36 cellular contexts compared by ENCODE assay signal in genomic region chr6:164018127-164018526, GRCh38.
"Had no signal": no experiment of that assay in that cellular context is flagged by ENCODE, and none has a peak within 500 bp of the region (broad histone marks: within the 10 kb centered on the region; RNA-seq: fewer than 3 reads in every experiment).

No MANE protein-coding gene starts in this region.

- H3K9me3 ChIP-seq: adrenal gland, body of pancreas, breast epithelium had no signal

- H3K27ac ChIP-seq: adrenal gland, body of pancreas, brain microvascular endothelial cell, breast epithelium, VCaP had no signal

- H3K27me3 Mint-ChIP-seq: activated B cell treated with CpG ODN at 0.5 μM for 24 hours; activated CD4-positive, alpha-beta T cell treated with anti-CD3 and anti-CD28 coated beads, Interleukin-2, amount 10 ng/mL, durations not matched to agents 24 days and 14 days had no signal

- H3K4me1 Mint-ChIP-seq: activated B cell treated with CpG ODN at 0.5 μM for 24 hours; activated CD4-positive, alpha-beta T cell treated with anti-CD3 and anti-CD28 coated beads, Interleukin-2, amount 10 ng/mL, durations not matched to agents 24 days and 14 days; activated naive CD8-positive, alpha-beta T cell treated with anti-CD3 and anti-CD28 coated beads for 36 hours; activated T-helper 17 cell treated with anti-CD3 and anti-CD28 coated beads, Interleukin-2, amount 50 U/mL, for 72 hours had no signal

- H3K9me3 Mint-ChIP-seq: activated B cell treated with CpG ODN at 0.5 μM for 24 hours; activated CD4-positive, alpha-beta memory T cell treated with anti-CD3 and anti-CD28 coated beads for 36 hours; activated CD8-positive, alpha-beta T cell treated with anti-CD3 and anti-CD28 coated beads for 36 hours; activated naive CD4-positive, alpha-beta T cell treated with anti-CD3 and anti-CD28 coated beads for 36 hours; activated naive CD4-positive, alpha-beta T cell treated with anti-CD3 and anti-CD28 coated beads, Interleukin-2, amount 50 U/mL, for 72 hours; activated naive CD8-positive, alpha-beta T cell treated with anti-CD3 and anti-CD28 coated beads for 36 hours; activated T-cell treated with anti-CD3 and anti-CD28 coated beads, Interleukin-2, amount 50 U/mL, for 4 hours; activated T-cell treated with anti-CD3 and anti-CD28 coated beads, Interleukin-2, amount 50 U/mL, for 72 hours; activated T-helper 17 cell treated with anti-CD3 and anti-CD28 coated beads, Interleukin-2, amount 50 U/mL, for 72 hours; T-helper 1 cell treated with Interleukin-12 subunit alpha and Interleukin-12 subunit beta and Interleukin-4 antibody, amounts not matched to agents 30 μg/mL and 1 μg/mL, for 36 hours; T-helper 2 cell treated with Interferon-gamma antibody and Interleukin-4, amounts not matched to agents 5 μg/mL and 100 μg/mL, for 36 hours had no signal

- H3K4me1 ChIP-seq: adrenal gland, body of pancreas, breast epithelium had no signal

- H3K36me3 ChIP-seq: adrenal gland, brain microvascular endothelial cell, breast epithelium had no signal

- H3K4me3 ChIP-seq: adrenal gland, body of pancreas, breast epithelium had no signal

- ATAC-seq: activated CD8-positive, alpha-beta T cell treated with anti-CD3 and anti-CD28 coated beads for 36 hours; activated naive CD4-positive, alpha-beta T cell treated with anti-CD3 and anti-CD28 coated beads, Interleukin-2, amount 50 U/mL, for 72 hours; activated T-cell treated with anti-CD3 and anti-CD28 coated beads, Interleukin-2, amount 50 U/mL, for 4 hours; activated T-cell treated with anti-CD3 and anti-CD28 coated beads, Interleukin-2, amount 50 U/mL, for 72 hours; activated T-helper 17 cell treated with anti-CD3 and anti-CD28 coated beads, Interleukin-2, amount 50 U/mL, for 72 hours; body of pancreas had no signal

- H3K36me3 Mint-ChIP-seq: activated CD4-positive, alpha-beta memory T cell treated with anti-CD3 and anti-CD28 coated beads for 36 hours; activated naive CD4-positive, alpha-beta T cell treated with anti-CD3 and anti-CD28 coated beads, Interleukin-2, amount 50 U/mL, for 72 hours; activated naive CD8-positive, alpha-beta T cell treated with anti-CD3 and anti-CD28 coated beads for 36 hours had no signal

- DNase-seq: activated B cell treated with CpG ODN at 0.5 μM for 24 hours; activated CD4-positive, alpha-beta memory T cell treated with anti-CD3 and anti-CD28 coated beads for 36 hours; activated CD4-positive, alpha-beta T cell treated with anti-CD3 and anti-CD28 coated beads for 4 hours; activated CD4-positive, alpha-beta T cell treated with anti-CD3 and anti-CD28 coated beads, Interleukin-2, amount 10 ng/mL, durations not matched to agents 24 days and 14 days; activated CD4-positive, alpha-beta T cell treated with anti-CD3 and anti-CD28 coated beads, Interleukin-2, amount 50 U/mL, for 1 hour; activated CD4-positive, alpha-beta T cell treated with anti-CD3 and anti-CD28 coated beads, Interleukin-2, amount 50 U/mL, for 4 hours; activated CD4-positive, CD25-positive, alpha-beta regulatory T cell treated with anti-CD3 and anti-CD28 coated beads, Interleukin-2, amount 50 U/mL, for 72 hours; activated CD8-positive, alpha-beta memory T cell treated with anti-CD3 and anti-CD28 coated beads, Interleukin-2, amount 50 U/mL, for 4 hours; activated CD8-positive, alpha-beta T cell treated with anti-CD3 and anti-CD28 coated beads for 36 hours; activated effector memory CD4-positive, alpha-beta T cell treated with anti-CD3 and anti-CD28 coated beads, Interleukin-2, amount 50 U/mL, for 16 hours; activated gamma-delta T cell treated with Interleukin-2 at 50 U/mL for 16 hours; activated naive CD4-positive, alpha-beta T cell; activated naive CD4-positive, alpha-beta T cell treated with anti-CD3 and anti-CD28 coated beads for 36 hours; activated naive CD4-positive, alpha-beta T cell treated with anti-CD3 and anti-CD28 coated beads, Interleukin-2, amount 50 U/mL, for 16 hours; activated naive CD8-positive, alpha-beta T cell treated with anti-CD3 and anti-CD28 coated beads for 36 hours; activated T-cell treated with anti-CD3 and anti-CD28 coated beads for 4 hours; activated T-cell treated with anti-CD3 and anti-CD28 coated beads, Interleukin-2, amount 50 U/mL, for 1 hour; activated T-cell treated with anti-CD3 and anti-CD28 coated beads, Interleukin-2, amount 50 U/mL, for 4 hours; activated T-cell treated with anti-CD3 and anti-CD28 coated beads, Interleukin-2, amount 50 U/mL, for 72 hours; adrenal gland; amniotic stem cell; aorta; body of pancreas; brain microvascular endothelial cell; central memory CD4-positive, alpha-beta T cell; SW 1271; T-helper 1 cell; T-helper 2 cell; T-helper 9 cell had no signal

- H3K4me3 Mint-ChIP-seq: activated B cell treated with CpG ODN at 0.5 μM for 24 hours; activated CD4-positive, alpha-beta memory T cell treated with anti-CD3 and anti-CD28 coated beads for 36 hours; activated CD4-positive, alpha-beta T cell treated with anti-CD3 and anti-CD28 coated beads, Interleukin-2, amount 10 ng/mL, durations not matched to agents 24 days and 14 days; activated CD8-positive, alpha-beta T cell treated with anti-CD3 and anti-CD28 coated beads for 36 hours; activated naive CD4-positive, alpha-beta T cell treated with anti-CD3 and anti-CD28 coated beads for 36 hours; activated naive CD8-positive, alpha-beta T cell treated with anti-CD3 and anti-CD28 coated beads for 36 hours; activated T-cell treated with anti-CD3 and anti-CD28 coated beads, Interleukin-2, amount 50 U/mL, for 4 hours; activated T-cell treated with anti-CD3 and anti-CD28 coated beads, Interleukin-2, amount 50 U/mL, for 72 hours; activated T-helper 1 cell treated with anti-CD3 and anti-CD28 coated beads, Interleukin-12 subunit alpha, Interleukin-12 subunit beta, Interleukin-2, Interleukin-4 antibody, amounts not matched to agents 30 ng/mL and 10 ng/mL and 1 ng/mL, durations not matched to agents 14 hours and 24 hours and 36 hours; activated T-helper 17 cell treated with anti-CD3 and anti-CD28 coated beads, Interleukin-2, amount 50 U/mL, for 72 hours; T-helper 1 cell treated with Interleukin-12 subunit alpha and Interleukin-12 subunit beta and Interleukin-4 antibody, amounts not matched to agents 30 μg/mL and 1 μg/mL, for 36 hours; T-helper 2 cell treated with Interferon-gamma antibody and Interleukin-4, amounts not matched to agents 5 μg/mL and 100 μg/mL, for 36 hours had no signal

- H3K27me3 ChIP-seq: body of pancreas, brain microvascular endothelial cell, breast epithelium had no signal

- H3K27ac Mint-ChIP-seq: activated B cell treated with CpG ODN at 0.5 μM for 24 hours; activated CD4-positive, alpha-beta memory T cell treated with anti-CD3 and anti-CD28 coated beads for 36 hours; activated CD4-positive, alpha-beta T cell treated with anti-CD3 and anti-CD28 coated beads, Interleukin-2, amount 10 ng/mL, durations not matched to agents 24 days and 14 days; activated CD8-positive, alpha-beta T cell treated with anti-CD3 and anti-CD28 coated beads for 36 hours; activated naive CD4-positive, alpha-beta T cell treated with anti-CD3 and anti-CD28 coated beads for 36 hours; activated naive CD8-positive, alpha-beta T cell treated with anti-CD3 and anti-CD28 coated beads for 36 hours; activated T-cell treated with anti-CD3 and anti-CD28 coated beads, Interleukin-2, amount 50 U/mL, for 72 hours; activated T-helper 1 cell treated with anti-CD3 and anti-CD28 coated beads, Interleukin-12 subunit alpha, Interleukin-12 subunit beta, Interleukin-2, Interleukin-4 antibody, amounts not matched to agents 30 ng/mL and 10 ng/mL and 1 ng/mL, durations not matched to agents 14 hours and 24 hours and 36 hours; activated T-helper 17 cell treated with anti-CD3 and anti-CD28 coated beads, Interleukin-2, amount 50 U/mL, for 72 hours; T-helper 1 cell treated with Interleukin-12 subunit alpha and Interleukin-12 subunit beta and Interleukin-4 antibody, amounts not matched to agents 30 μg/mL and 1 μg/mL, for 36 hours; T-helper 2 cell treated with Interferon-gamma antibody and Interleukin-4, amounts not matched to agents 5 μg/mL and 100 μg/mL, for 36 hours had no signal
